ENCODE assay signal across 30 cellular contexts in the genomic region with DNA sequence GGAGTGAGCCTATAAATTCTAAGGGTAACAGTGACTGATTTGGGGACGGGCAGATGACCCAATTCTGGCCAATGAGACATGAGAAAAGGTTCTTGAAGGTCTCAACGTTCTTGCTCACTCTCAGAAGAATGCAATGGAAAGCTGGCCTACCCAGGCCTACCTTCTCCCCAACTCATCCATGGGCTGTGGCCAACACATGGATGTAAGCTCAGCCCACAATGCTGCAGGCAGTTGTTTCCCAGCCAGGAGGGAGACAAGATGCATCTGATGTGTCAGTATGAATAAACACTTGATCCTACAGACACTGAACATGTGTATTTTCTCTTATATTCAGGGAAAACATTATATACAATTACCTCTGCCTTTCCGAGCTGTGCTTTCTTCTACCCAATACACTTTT.
"Had no signal": no experiment of that assay in that cellular context is flagged by ENCODE, and none has a peak within 500 bp of the region (broad histone marks: within the 10 kb centered on the region; RNA-seq: fewer than 3 reads in every experiment).

No MANE protein-coding gene starts in this region.

- H3K4me1 ChIP-seq: body of pancreas, colonic mucosa had no signal

- H3K27ac Mint-ChIP-seq: activated CD4-positive, alpha-beta memory T cell treated with anti-CD3 and anti-CD28 coated beads for 36 hours; activated CD4-positive, alpha-beta T cell treated with anti-CD3 and anti-CD28 coated beads for 36 hours; activated CD4-positive, alpha-beta T cell treated with anti-CD3 and anti-CD28 coated beads, Interleukin-2, amount 10 ng/mL, durations not matched to agents 24 days and 14 days; activated CD8-positive, alpha-beta memory T cell treated with anti-CD3 and anti-CD28 coated beads, Interleukin-2, amount 10 ng/mL, durations not matched to agents 7 days and 5 days; activated CD8-positive, alpha-beta T cell treated with anti-CD3 and anti-CD28 coated beads, Interleukin-2, amount 10 ng/mL, durations not matched to agents 7 days and 5 days; activated naive CD4-positive, alpha-beta T cell treated with anti-CD3 and anti-CD28 coated beads for 36 hours; activated naive CD8-positive, alpha-beta T cell; activated T-helper 1 cell treated with anti-CD3 and anti-CD28 coated beads, Interleukin-12 subunit alpha, Interleukin-12 subunit beta, Interleukin-2, Interleukin-4 antibody, amounts not matched to agents 30 ng/mL and 10 ng/mL and 1 ng/mL, durations not matched to agents 14 hours and 24 hours and 36 hours; activated T-helper 2 cell treated with anti-CD3 and anti-CD28 coated beads, Interferon-gamma antibody, Interleukin-2, Interleukin-4, amounts not matched to agents 10 μg/mL and 5 μg/mL and 100 μg/mL, durations not matched to agents 14 hours and 24 hours and 36 hours had no signal

- H3K4me3 Mint-ChIP-seq: activated CD4-positive, alpha-beta memory T cell treated with anti-CD3 and anti-CD28 coated beads for 36 hours; activated CD4-positive, alpha-beta T cell treated with anti-CD3 and anti-CD28 coated beads for 36 hours; activated CD4-positive, alpha-beta T cell treated with anti-CD3 and anti-CD28 coated beads, Interleukin-2, amount 10 ng/mL, durations not matched to agents 24 days and 14 days; activated CD8-positive, alpha-beta memory T cell treated with anti-CD3 and anti-CD28 coated beads, Interleukin-2, amount 10 ng/mL, durations not matched to agents 7 days and 5 days; activated CD8-positive, alpha-beta T cell treated with anti-CD3 and anti-CD28 coated beads, Interleukin-2, amount 10 ng/mL, durations not matched to agents 7 days and 5 days; activated naive CD4-positive, alpha-beta T cell treated with anti-CD3 and anti-CD28 coated beads for 36 hours; activated naive CD8-positive, alpha-beta T cell; activated T-helper 1 cell treated with anti-CD3 and anti-CD28 coated beads, Interleukin-12 subunit alpha, Interleukin-12 subunit beta, Interleukin-2, Interleukin-4 antibody, amounts not matched to agents 30 ng/mL and 10 ng/mL and 1 ng/mL, durations not matched to agents 14 hours and 24 hours and 36 hours; T-helper 17 cell; T-helper 2 cell treated with Interferon-gamma antibody and Interleukin-4, amounts not matched to agents 5 μg/mL and 100 μg/mL, for 36 hours had no signal

- ATAC-seq: activated CD4-positive, alpha-beta T cell treated with anti-CD3 and anti-CD28 coated beads for 36 hours; activated CD8-positive, alpha-beta memory T cell treated with anti-CD3 and anti-CD28 coated beads, Interleukin-2, amount 10 ng/mL, durations not matched to agents 7 days and 5 days; activated CD8-positive, alpha-beta T cell treated with anti-CD3 and anti-CD28 coated beads, Interleukin-2, amount 10 ng/mL, durations not matched to agents 7 days and 5 days; body of pancreas; esophagus mucosa; T-helper 17 cell had no signal

- H3K27me3 ChIP-seq: adrenal gland, body of pancreas, colonic mucosa had no signal

- H3K9me3 ChIP-seq: adrenal gland, body of pancreas, colonic mucosa had no signal

- H3K27me3 Mint-ChIP-seq: activated CD4-positive, alpha-beta memory T cell treated with anti-CD3 and anti-CD28 coated beads for 36 hours; activated CD4-positive, alpha-beta T cell treated with anti-CD3 and anti-CD28 coated beads for 36 hours; activated CD4-positive, alpha-beta T cell treated with anti-CD3 and anti-CD28 coated beads, Interleukin-2, amount 10 ng/mL, durations not matched to agents 24 days and 14 days; activated CD8-positive, alpha-beta memory T cell treated with anti-CD3 and anti-CD28 coated beads, Interleukin-2, amount 10 ng/mL, durations not matched to agents 7 days and 5 days; activated naive CD8-positive, alpha-beta T cell; T-helper 17 cell had no signal

- DNase-seq: activated CD4-positive, alpha-beta memory T cell treated with anti-CD3 and anti-CD28 coated beads for 36 hours; activated CD4-positive, alpha-beta T cell treated with anti-CD3 and anti-CD28 coated beads for 36 hours; activated CD4-positive, alpha-beta T cell treated with anti-CD3 and anti-CD28 coated beads, Interleukin-2, amount 10 ng/mL, durations not matched to agents 24 days and 14 days; activated CD4-positive, CD25-positive, alpha-beta regulatory T cell; activated CD4-positive, CD25-positive, alpha-beta regulatory T cell treated with anti-CD3 and anti-CD28 coated beads, Interleukin-2, amount 50 U/mL, for 72 hours; activated CD8-positive, alpha-beta memory T cell treated with anti-CD3 and anti-CD28 coated beads, Interleukin-2, amount 10 ng/mL, durations not matched to agents 7 days and 5 days; activated CD8-positive, alpha-beta memory T cell treated with anti-CD3 and anti-CD28 coated beads, Interleukin-2, amount 50 U/mL, for 4 hours; activated CD8-positive, alpha-beta T cell treated with anti-CD3 and anti-CD28 coated beads, Interleukin-2, amount 10 ng/mL, durations not matched to agents 7 days and 5 days; activated effector memory CD4-positive, alpha-beta T cell treated with anti-CD3 and anti-CD28 coated beads, Interleukin-2, amount 50 U/mL, for 16 hours; activated naive CD4-positive, alpha-beta T cell treated with anti-CD3 and anti-CD28 coated beads for 36 hours; activated T-cell treated with anti-CD3 and anti-CD28 coated beads, Interleukin-2, amount 50 U/mL, for 1 hour; activated T-cell treated with anti-CD3 and anti-CD28 coated beads, Interleukin-2, amount 50 U/mL, for 48 hours; amygdala; aorta; body of pancreas; caudate nucleus; cerebellar nuclear complex; colonic mucosa; effector CD8-positive, alpha-beta T cell; foreskin fibroblast; head of caudate nucleus; T-helper 1 cell; T-helper 17 cell had no signal

- FAIRE-seq: frontal cortex had no signal

- H3K4me3 ChIP-seq: adrenal gland, body of pancreas, colonic mucosa had no signal

- H3K27ac ChIP-seq: adrenal gland, body of pancreas, colonic mucosa had no signal

- H3K9me3 Mint-ChIP-seq: activated CD4-positive, alpha-beta memory T cell treated with anti-CD3 and anti-CD28 coated beads for 36 hours; activated CD4-positive, alpha-beta T cell treated with anti-CD3 and anti-CD28 coated beads, Interleukin-2, amount 10 ng/mL, durations not matched to agents 24 days and 14 days; activated naive CD4-positive, alpha-beta T cell treated with anti-CD3 and anti-CD28 coated beads for 36 hours; activated T-helper 1 cell treated with anti-CD3 and anti-CD28 coated beads, Interleukin-12 subunit alpha, Interleukin-12 subunit beta, Interleukin-2, Interleukin-4 antibody, amounts not matched to agents 30 ng/mL and 10 ng/mL and 1 ng/mL, durations not matched to agents 14 hours and 24 hours and 36 hours; activated T-helper 2 cell treated with anti-CD3 and anti-CD28 coated beads, Interferon-gamma antibody, Interleukin-2, Interleukin-4, amounts not matched to agents 10 μg/mL and 5 μg/mL and 100 μg/mL, durations not matched to agents 14 hours and 24 hours and 36 hours; T-helper 2 cell treated with Interferon-gamma antibody and Interleukin-4, amounts not matched to agents 5 μg/mL and 100 μg/mL, for 36 hours had no signal
